In genomic region chr2:179239194-179239593, GRCh38 we compare ENCODE assay signal across 9 cellular contexts. TPM values are rescaled to one million over a fixed set of nuclear protein-coding genes. Genes with fewer than 3 reads are reported as not detected.
DNase-seq lines count a peak whose midpoint lies in the region; ATAC-seq and TF ChIP-seq lines count a peak whose summit lies in the region.
"Had no signal": no experiment of that assay in that cellular context is flagged by ENCODE, and none has a peak within 500 bp of the region (broad histone marks: within the 10 kb centered on the region; RNA-seq: fewer than 3 reads in every experiment).

No MANE protein-coding gene starts in this region.

- H3K27me3 ChIP-seq in Peyer's patch, result no peaks in the 10 kb centered on the region

- no peaks in the 10 kb centered on the region for H3K36me3 Mint-ChIP-seq in activated T-cell treated with anti-CD3 and anti-CD28 coated beads, Interleukin-2, amount 50 U/mL, for 72 hours (ENCODE audit: insufficient read depth in 2 of 2)
- H3K36me3 Mint-ChIP-seq in activated CD8-positive, alpha-beta T cell treated with anti-CD3 and anti-CD28 coated beads for 36 hours (ENCODE audit: low read depth), result no peaks in the 10 kb centered on the region
- H3K36me3 Mint-ChIP-seq: CD14-positive monocyte had no signal

- no peak for TF ChIP-seq POLR2A in Peyer's patch (IDR thresholded peaks at IDR 0.05)

- H3K27ac Mint-ChIP-seq in activated T-cell treated with anti-CD3 and anti-CD28 coated beads, Interleukin-2, amount 50 U/mL, for 72 hours, result peak overlapping the region; percentile 82
- H3K27ac Mint-ChIP-seq in activated CD8-positive, alpha-beta T cell treated with anti-CD3 and anti-CD28 coated beads for 36 hours, result peak overlapping the region; percentile 13
- no peak overlapping the region for H3K27ac Mint-ChIP-seq in stimulated activated naive CD8-positive, alpha-beta T cell treated with anti-CD3 and anti-CD28 coated beads, Interleukin-15, amount 100 ng/mL, for 72 hours
- H3K27ac Mint-ChIP-seq: CD14-positive monocyte had no signal

- no peak for TF ChIP-seq CTCF in activated CD8-positive, alpha-beta T cell treated with anti-CD3 and anti-CD28 coated beads for 36 hours (IDR thresholded peaks at IDR 0.05)
- no peak for TF ChIP-seq CTCF in Peyer's patch (IDR thresholded peaks at IDR 0.05)

- peak overlapping the region in 2 of 4 donors; percentile 15 to 38 for H3K27ac ChIP-seq in Peyer's patch

- H3K9me3 ChIP-seq in Peyer's patch, result no peaks in the 10 kb centered on the region

- CTCF ChIA-PET in activated CD8-positive, alpha-beta T cell treated with anti-CD3 and anti-CD28 coated beads for 36 hours (lab: Charles Lee), result interaction anchor here (0.9 to 1.5 kb wide), 2 partner anchors 19 to 20 kb away, joined by 3 to 4 read pairs; no protein-coding TSS in a partner anchor

- H3K4me1 ChIP-seq in Peyer's patch, result peaks cover 0 to 29% (median 6%) of the 10 kb centered on the region in 4 donors

- H3K27me3 Mint-ChIP-seq in activated T-cell treated with anti-CD3 and anti-CD28 coated beads, Interleukin-2, amount 50 U/mL, for 72 hours (ENCODE audit: low read depth), result no peaks in the 10 kb centered on the region
- H3K27me3 Mint-ChIP-seq in activated CD8-positive, alpha-beta T cell treated with anti-CD3 and anti-CD28 coated beads for 36 hours, result no peaks in the 10 kb centered on the region
- H3K27me3 Mint-ChIP-seq in stimulated activated naive CD8-positive, alpha-beta T cell treated with anti-CD3 and anti-CD28 coated beads, Interleukin-15, amount 100 ng/mL, for 72 hours, result no peaks in the 10 kb centered on the region

- no peak for DNase-seq in activated T-cell treated with anti-CD3 and anti-CD28 coated beads, Interleukin-2, amount 50 U/mL, for 72 hours
- no peak for DNase-seq in activated T-cell treated with anti-CD3 and anti-CD28 coated beads for 4 hours
- DNase-seq in activated CD8-positive, alpha-beta T cell treated with anti-CD3 and anti-CD28 coated beads for 36 hours, result no peak
- no peak for DNase-seq in stimulated activated naive CD8-positive, alpha-beta T cell treated with anti-CD3 and anti-CD28 coated beads, Interleukin-15, amount 100 ng/mL, for 72 hours
- no peak for DNase-seq in putamen (ENCODE audit: low spot score)
- no peak for DNase-seq in Peyer's patch
- no peak for DNase-seq in MV-4-11 (lab: John Stamatoyannopoulos, UW)

- no peak overlapping the region for H3K4me3 ChIP-seq in Peyer's patch

- intact Hi-C loops in activated CD8-positive, alpha-beta T cell treated with anti-CD3 and anti-CD28 coated beads for 36 hours (cut with micrococcal nuclease), result no loop called here

- ATAC-seq in activated T-cell treated with anti-CD3 and anti-CD28 coated beads, Interleukin-2, amount 50 U/mL, for 72 hours (replicated peaks in 1 of 2), result peak; percentile 76 to 83
- ATAC-seq in HG03039 (IDR thresholded peaks at IDR 0.05; ENCODE audit: unreplicated experiment), result peak; percentile 66
- peak; percentile 80 for ATAC-seq in activated CD8-positive, alpha-beta T cell treated with anti-CD3 and anti-CD28 coated beads for 36 hours
- peak; percentile 72 for ATAC-seq in stimulated activated naive CD8-positive, alpha-beta T cell treated with anti-CD3 and anti-CD28 coated beads, Interleukin-15, amount 100 ng/mL, for 72 hours

- POLR2A ChIA-PET in activated CD8-positive, alpha-beta T cell treated with anti-CD3 and anti-CD28 coated beads for 36 hours (lab: Charles Lee), result no interaction called here

- H3K9me3 Mint-ChIP-seq in activated T-cell treated with anti-CD3 and anti-CD28 coated beads, Interleukin-2, amount 50 U/mL, for 72 hours, result no peaks in the 10 kb centered on the region
- H3K9me3 Mint-ChIP-seq in activated CD8-positive, alpha-beta T cell treated with anti-CD3 and anti-CD28 coated beads for 36 hours, result no peaks in the 10 kb centered on the region
- H3K9me3 Mint-ChIP-seq in stimulated activated naive CD8-positive, alpha-beta T cell treated with anti-CD3 and anti-CD28 coated beads, Interleukin-15, amount 100 ng/mL, for 72 hours, result peaks cover 0 to 5% of the 10 kb centered on the region in 2 donors
- H3K9me3 Mint-ChIP-seq: CD14-positive monocyte had no signal

- peaks cover 25% of the 10 kb centered on the region for H3K4me1 Mint-ChIP-seq in activated T-cell treated with anti-CD3 and anti-CD28 coated beads, Interleukin-2, amount 50 U/mL, for 72 hours (ENCODE audit: low read depth)
- peaks cover 19% of the 10 kb centered on the region for H3K4me1 Mint-ChIP-seq in activated CD8-positive, alpha-beta T cell treated with anti-CD3 and anti-CD28 coated beads for 36 hours (ENCODE audit: low read depth)
- H3K4me1 Mint-ChIP-seq in stimulated activated naive CD8-positive, alpha-beta T cell treated with anti-CD3 and anti-CD28 coated beads, Interleukin-15, amount 100 ng/mL, for 72 hours, result peaks cover 26% of the 10 kb centered on the region

- peak overlapping the region in 1 of 2 donors; percentile 63 for H3K4me3 Mint-ChIP-seq in activated T-cell treated with anti-CD3 and anti-CD28 coated beads, Interleukin-2, amount 50 U/mL, for 72 hours
- H3K4me3 Mint-ChIP-seq in activated CD8-positive, alpha-beta T cell treated with anti-CD3 and anti-CD28 coated beads for 36 hours, result no peak overlapping the region
- H3K4me3 Mint-ChIP-seq in stimulated activated naive CD8-positive, alpha-beta T cell treated with anti-CD3 and anti-CD28 coated beads, Interleukin-15, amount 100 ng/mL, for 72 hours, result no peak overlapping the region
- H3K4me3 Mint-ChIP-seq: CD14-positive monocyte had no signal

- H3K36me3 ChIP-seq in Peyer's patch, result no peaks in the 10 kb centered on the region

RNA-seq across cellular contexts. Expression of gene SESTD1, which starts 25.4 kb away (rescaled TPM):
- 10 to 100 TPM; 10.7 to 11.9 TPM for total RNA-seq in activated T-cell treated with anti-CD3 and anti-CD28 coated beads, Interleukin-2, amount 50 U/mL, for 72 hours
- 1 to 10 TPM; 2.6 to 5.6 TPM for total RNA-seq in activated CD8-positive, alpha-beta T cell treated with anti-CD3 and anti-CD28 coated beads for 36 hours
- 10 to 100 TPM; 19.3 to 66.0 (median 39.6) TPM for total RNA-seq in Peyer's patch

Comparison
In these comparisons a context has a peak if more than half of its experiments do, and no peak if none do; other contexts are left out.
1. H3K27ac Mint-ChIP-seq: peak in activated T-cell treated with anti-CD3 and anti-CD28 coated beads, Interleukin-2, amount 50 U/mL, for 72 hours (single experiment) and activated CD8-positive, alpha-beta T cell treated with anti-CD3 and anti-CD28 coated beads for 36 hours (single experiment); none in stimulated activated naive CD8-positive, alpha-beta T cell treated with anti-CD3 and anti-CD28 coated beads, Interleukin-15, amount 100 ng/mL, for 72 hours (0 of 2).
2. Peak in every context shown above with its lines, with median percentiles within 50 percentile points of each other: ATAC-seq.